1 cellular context compared by ENCODE assay signal in genomic region chr2:203650860-203651613, GRCh38.
TF ChIP-seq lines count a peak whose summit lies in the region.

No MANE protein-coding gene starts in this region.

TF ChIP-seq in HepG2, 621 proteins besides CTCF, POLR2A, EP300 and RAD21 (continued from another document and continues in another):
- TF ChIP-seq, protein P1, sequence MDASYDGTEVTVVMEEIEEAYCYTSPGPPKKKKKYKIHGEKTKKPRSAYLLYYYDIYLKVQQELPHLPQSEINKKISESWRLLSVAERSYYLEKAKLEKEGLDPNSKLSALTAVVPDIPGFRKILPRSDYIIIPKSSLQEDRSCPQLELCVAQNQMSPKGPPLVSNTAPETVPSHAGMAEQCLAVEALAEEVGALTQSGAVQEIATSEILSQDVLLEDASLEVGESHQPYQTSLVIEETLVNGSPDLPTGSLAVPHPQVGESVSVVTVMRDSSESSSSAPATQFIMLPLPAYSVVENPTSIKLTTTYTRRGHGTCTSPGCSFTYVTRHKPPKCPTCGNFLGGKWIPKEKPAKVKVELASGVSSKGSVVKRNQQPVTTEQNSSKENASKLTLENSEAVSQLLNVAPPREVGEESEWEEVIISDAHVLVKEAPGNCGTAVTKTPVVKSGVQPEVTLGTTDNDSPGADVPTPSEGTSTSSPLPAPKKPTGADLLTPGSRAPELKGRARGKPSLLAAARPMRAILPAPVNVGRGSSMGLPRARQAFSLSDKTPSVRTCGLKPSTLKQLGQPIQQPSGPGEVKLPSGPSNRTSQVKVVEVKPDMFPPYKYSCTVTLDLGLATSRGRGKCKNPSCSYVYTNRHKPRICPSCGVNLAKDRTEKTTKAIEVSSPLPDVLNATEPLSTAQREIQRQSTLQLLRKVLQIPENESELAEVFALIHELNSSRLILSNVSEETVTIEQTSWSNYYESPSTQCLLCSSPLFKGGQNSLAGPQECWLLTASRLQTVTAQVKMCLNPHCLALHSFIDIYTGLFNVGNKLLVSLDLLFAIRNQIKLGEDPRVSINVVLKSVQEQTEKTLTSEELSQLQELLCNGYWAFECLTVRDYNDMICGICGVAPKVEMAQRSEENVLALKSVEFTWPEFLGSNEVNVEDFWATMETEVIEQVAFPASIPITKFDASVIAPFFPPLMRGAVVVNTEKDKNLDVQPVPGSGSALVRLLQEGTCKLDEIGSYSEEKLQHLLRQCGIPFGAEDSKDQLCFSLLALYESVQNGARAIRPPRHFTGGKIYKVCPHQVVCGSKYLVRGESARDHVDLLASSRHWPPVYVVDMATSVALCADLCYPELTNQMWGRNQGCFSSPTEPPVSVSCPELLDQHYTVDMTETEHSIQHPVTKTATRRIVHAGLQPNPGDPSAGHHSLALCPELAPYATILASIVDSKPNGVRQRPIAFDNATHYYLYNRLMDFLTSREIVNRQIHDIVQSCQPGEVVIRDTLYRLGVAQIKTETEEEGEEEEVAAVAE (CRISPR knock-in tag; IDR thresholded peaks at IDR 0.05; ENCODE audit: borderline replicate concordance), result no peak
- TF ChIP-seq ZNF720 (CRISPR knock-in tag; IDR thresholded peaks at IDR 0.05) (no peak), NAIF1 (CRISPR knock-in tag; IDR thresholded peaks at IDR 0.05; ENCODE audit: borderline replicate concordance) (peak; percentile 82), ZNF746 (CRISPR knock-in tag; IDR thresholded peaks at IDR 0.05) (no peak), IKZF5 (CRISPR knock-in tag; IDR thresholded peaks at IDR 0.05) (peak; percentile 89; the same call in 1 of the 2 replicates), HES4 (CRISPR knock-in tag; IDR thresholded peaks at IDR 0.05; ENCODE audit: borderline replicate concordance) (no peak), ARHGAP35 (CRISPR knock-in tag; IDR thresholded peaks at IDR 0.05; ENCODE audit: borderline replicate concordance) (no peak), TOPORS (CRISPR knock-in tag; IDR thresholded peaks at IDR 0.05) (no peak), AKAP8 (CRISPR knock-in tag; IDR thresholded peaks at IDR 0.05) (no peak), ZNF256 (CRISPR knock-in tag; conservative IDR thresholded peaks at IDR 0.05) (no peak), DRAP1 (CRISPR knock-in tag; IDR thresholded peaks at IDR 0.05) (peak; percentile 80), ZNF264 (CRISPR knock-in tag; IDR thresholded peaks at IDR 0.05) (peak; percentile 52; the same call in 1 of the 2 replicates), DMAP1 (CRISPR knock-in tag; IDR thresholded peaks at IDR 0.05) (peak; percentile 86), ZNF670 (CRISPR knock-in tag; IDR thresholded peaks at IDR 0.05; ENCODE audit: borderline replicate concordance) (no peak), ZNF33B (CRISPR knock-in tag; IDR thresholded peaks at IDR 0.05) (no peak), TFDP1 (CRISPR knock-in tag; IDR thresholded peaks at IDR 0.05; ENCODE audit: borderline replicate concordance) (peak; percentile 43; the same call in 1 of the 2 replicates), RNF219 (CRISPR knock-in tag; IDR thresholded peaks at IDR 0.05) (peak; percentile 90)
- TF ChIP-seq, protein P2, sequence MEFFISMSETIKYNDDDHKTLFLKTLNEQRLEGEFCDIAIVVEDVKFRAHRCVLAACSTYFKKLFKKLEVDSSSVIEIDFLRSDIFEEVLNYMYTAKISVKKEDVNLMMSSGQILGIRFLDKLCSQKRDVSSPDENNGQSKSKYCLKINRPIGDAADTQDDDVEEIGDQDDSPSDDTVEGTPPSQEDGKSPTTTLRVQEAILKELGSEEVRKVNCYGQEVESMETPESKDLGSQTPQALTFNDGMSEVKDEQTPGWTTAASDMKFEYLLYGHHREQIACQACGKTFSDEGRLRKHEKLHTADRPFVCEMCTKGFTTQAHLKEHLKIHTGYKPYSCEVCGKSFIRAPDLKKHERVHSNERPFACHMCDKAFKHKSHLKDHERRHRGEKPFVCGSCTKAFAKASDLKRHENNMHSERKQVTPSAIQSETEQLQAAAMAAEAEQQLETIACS (CRISPR knock-in tag; IDR thresholded peaks at IDR 0.05), result no peak
- TF ChIP-seq, protein P3, sequence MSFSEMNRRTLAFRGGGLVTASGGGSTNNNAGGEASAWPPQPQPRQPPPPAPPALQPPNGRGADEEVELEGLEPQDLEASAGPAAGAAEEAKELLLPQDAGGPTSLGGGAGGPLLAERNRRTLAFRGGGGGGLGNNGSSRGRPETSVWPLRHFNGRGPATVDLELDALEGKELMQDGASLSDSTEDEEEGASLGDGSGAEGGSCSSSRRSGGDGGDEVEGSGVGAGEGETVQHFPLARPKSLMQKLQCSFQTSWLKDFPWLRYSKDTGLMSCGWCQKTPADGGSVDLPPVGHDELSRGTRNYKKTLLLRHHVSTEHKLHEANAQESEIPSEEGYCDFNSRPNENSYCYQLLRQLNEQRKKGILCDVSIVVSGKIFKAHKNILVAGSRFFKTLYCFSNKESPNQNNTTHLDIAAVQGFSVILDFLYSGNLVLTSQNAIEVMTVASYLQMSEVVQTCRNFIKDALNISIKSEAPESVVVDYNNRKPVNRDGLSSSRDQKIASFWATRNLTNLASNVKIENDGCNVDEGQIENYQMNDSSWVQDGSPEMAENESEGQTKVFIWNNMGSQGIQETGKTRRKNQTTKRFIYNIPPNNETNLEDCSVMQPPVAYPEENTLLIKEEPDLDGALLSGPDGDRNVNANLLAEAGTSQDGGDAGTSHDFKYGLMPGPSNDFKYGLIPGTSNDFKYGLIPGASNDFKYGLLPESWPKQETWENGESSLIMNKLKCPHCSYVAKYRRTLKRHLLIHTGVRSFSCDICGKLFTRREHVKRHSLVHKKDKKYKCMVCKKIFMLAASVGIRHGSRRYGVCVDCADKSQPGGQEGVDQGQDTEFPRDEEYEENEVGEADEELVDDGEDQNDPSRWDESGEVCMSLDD (CRISPR knock-in tag; IDR thresholded peaks at IDR 0.05; ENCODE audit: borderline replicate concordance), result no peak
- TF ChIP-seq, protein P4, sequence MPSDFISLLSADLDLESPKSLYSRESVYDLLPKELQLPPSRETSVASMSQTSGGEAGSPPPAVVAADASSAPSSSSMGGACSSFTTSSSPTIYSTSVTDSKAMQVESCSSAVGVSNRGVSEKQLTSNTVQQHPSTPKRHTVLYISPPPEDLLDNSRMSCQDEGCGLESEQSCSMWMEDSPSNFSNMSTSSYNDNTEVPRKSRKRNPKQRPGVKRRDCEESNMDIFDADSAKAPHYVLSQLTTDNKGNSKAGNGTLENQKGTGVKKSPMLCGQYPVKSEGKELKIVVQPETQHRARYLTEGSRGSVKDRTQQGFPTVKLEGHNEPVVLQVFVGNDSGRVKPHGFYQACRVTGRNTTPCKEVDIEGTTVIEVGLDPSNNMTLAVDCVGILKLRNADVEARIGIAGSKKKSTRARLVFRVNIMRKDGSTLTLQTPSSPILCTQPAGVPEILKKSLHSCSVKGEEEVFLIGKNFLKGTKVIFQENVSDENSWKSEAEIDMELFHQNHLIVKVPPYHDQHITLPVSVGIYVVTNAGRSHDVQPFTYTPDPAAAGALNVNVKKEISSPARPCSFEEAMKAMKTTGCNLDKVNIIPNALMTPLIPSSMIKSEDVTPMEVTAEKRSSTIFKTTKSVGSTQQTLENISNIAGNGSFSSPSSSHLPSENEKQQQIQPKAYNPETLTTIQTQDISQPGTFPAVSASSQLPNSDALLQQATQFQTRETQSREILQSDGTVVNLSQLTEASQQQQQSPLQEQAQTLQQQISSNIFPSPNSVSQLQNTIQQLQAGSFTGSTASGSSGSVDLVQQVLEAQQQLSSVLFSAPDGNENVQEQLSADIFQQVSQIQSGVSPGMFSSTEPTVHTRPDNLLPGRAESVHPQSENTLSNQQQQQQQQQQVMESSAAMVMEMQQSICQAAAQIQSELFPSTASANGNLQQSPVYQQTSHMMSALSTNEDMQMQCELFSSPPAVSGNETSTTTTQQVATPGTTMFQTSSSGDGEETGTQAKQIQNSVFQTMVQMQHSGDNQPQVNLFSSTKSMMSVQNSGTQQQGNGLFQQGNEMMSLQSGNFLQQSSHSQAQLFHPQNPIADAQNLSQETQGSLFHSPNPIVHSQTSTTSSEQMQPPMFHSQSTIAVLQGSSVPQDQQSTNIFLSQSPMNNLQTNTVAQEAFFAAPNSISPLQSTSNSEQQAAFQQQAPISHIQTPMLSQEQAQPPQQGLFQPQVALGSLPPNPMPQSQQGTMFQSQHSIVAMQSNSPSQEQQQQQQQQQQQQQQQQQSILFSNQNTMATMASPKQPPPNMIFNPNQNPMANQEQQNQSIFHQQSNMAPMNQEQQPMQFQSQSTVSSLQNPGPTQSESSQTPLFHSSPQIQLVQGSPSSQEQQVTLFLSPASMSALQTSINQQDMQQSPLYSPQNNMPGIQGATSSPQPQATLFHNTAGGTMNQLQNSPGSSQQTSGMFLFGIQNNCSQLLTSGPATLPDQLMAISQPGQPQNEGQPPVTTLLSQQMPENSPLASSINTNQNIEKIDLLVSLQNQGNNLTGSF (CRISPR knock-in tag; IDR thresholded peaks at IDR 0.05), result no peak
- TF ChIP-seq, protein P5, sequence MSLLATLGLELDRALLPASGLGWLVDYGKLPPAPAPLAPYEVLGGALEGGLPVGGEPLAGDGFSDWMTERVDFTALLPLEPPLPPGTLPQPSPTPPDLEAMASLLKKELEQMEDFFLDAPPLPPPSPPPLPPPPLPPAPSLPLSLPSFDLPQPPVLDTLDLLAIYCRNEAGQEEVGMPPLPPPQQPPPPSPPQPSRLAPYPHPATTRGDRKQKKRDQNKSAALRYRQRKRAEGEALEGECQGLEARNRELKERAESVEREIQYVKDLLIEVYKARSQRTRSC (CRISPR knock-in tag; IDR thresholded peaks at IDR 0.05; ENCODE audit: low read depth), result no peak
- TF ChIP-seq, protein P6, sequence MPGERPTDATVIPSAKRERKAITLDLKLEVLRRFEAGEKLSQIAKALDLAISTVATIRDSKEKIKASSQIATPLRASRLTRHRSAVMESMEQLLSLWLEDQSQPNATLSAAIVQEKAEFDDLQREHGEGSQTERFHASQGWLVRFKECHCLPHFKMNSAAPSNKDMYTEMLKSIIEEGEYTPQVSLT (CRISPR knock-in tag; IDR thresholded peaks at IDR 0.05; ENCODE audit: borderline replicate concordance, low read depth), result no peak
